13 cellular contexts compared by ENCODE assay signal in the genomic region with DNA sequence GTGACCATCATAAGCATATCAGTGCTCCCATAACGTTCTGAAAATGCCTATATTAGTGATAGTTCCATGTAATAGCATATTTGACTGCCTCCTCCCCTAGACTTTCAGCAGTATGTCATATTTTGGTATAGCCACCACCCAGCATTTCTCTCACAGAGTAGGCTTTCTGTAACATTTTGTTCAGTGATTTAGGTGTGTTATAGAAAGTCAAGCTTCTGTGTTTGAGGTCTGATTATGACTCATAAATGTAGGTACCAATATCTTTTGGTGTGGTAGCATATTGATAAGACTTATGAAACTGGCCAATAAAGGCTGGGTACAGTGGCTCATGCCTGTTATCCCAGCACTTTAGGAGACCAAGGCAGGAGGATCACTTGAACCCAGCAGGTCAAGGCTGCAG. TPM values are rescaled to one million over a fixed set of nuclear protein-coding genes. Genes with fewer than 3 reads are reported as not detected.
DNase-seq lines count a peak whose midpoint lies in the region; ATAC-seq, FAIRE-seq and TF ChIP-seq lines count a peak whose summit lies in the region.
"Had no signal": no experiment of that assay in that cellular context is flagged by ENCODE, and none has a peak within 500 bp of the region (broad histone marks: within the 10 kb centered on the region; RNA-seq: fewer than 3 reads in every experiment).

No MANE protein-coding gene starts in this region.

- FAIRE-seq in keratinocyte (lab: Jason Lieb, UNC) = peak; percentile 57

- WGBS in IMR-90 (ENCODE audit: extremely low coverage in 2 of 2, insufficient read length in 1 of 2), 2 experiments = no CpG with 5 or more reads among the region's 1 CpG
- 7 to 17% methylated on average over 1 of the region's 1 CpG for WGBS in GM23248 (ENCODE audit: low coverage in 1 of 2, low lambda C conversion rate in 2 of 2, missing lambda C conversion rate in 2 of 2), 2 experiments

- H3K9ac ChIP-seq in IMR-90 (ENCODE audit: low read depth, low read length) (no peak overlapping the region), keratinocyte (ENCODE audit: control insufficient read depth, extremely low read depth, insufficient read depth, low read length) (no peak overlapping the region), GM23248 (no peak overlapping the region)

- no peak overlapping the region for H3K18ac ChIP-seq in IMR-90 (ENCODE audit: low read depth, low read length)

- dilution Hi-C loops in IMR-90 (cut with HindIII; ENCODE audit: low sequenced_read_pairs, unreplicated experiment) (loop anchor here (25.0 kb wide), 1 partner anchor 181 kb away; no protein-coding TSS in a partner anchor), keratinocyte (cut with MboI; ENCODE audit: extremely low pct_ligation_motif_present, low sequenced_read_pairs) (no loop called here)

- no peak overlapping the region for H4K91ac ChIP-seq in IMR-90 (ENCODE audit: insufficient read depth, low read depth, low read length)

- DNase-seq in activated naive CD4-positive, alpha-beta T cell treated with anti-CD3 and anti-CD28 coated beads, Interleukin-2, amount 50 U/mL, for 72 hours (ENCODE audit: low spot score in 2 of 2) = no peak
- DNase-seq in activated naive CD4-positive, alpha-beta T cell (lab: John Stamatoyannopoulos, UW) = no peak
- DNase-seq in IMR-90 = no peak
- no peak for DNase-seq in keratinocyte (ENCODE audit: low read depth, low spot score)
- no peak for DNase-seq in GM23248
- no peak for DNase-seq in effector CD8-positive, alpha-beta T cell (lab: John Stamatoyannopoulos, UW)
- no peak for DNase-seq in NCI-H2227 treated with DMSO at 0.1 percent for 48 hours (lab: John Stamatoyannopoulos, UW)
- DNase-seq: C1 segment of cervical spinal cord; Calu3; CD4-positive, alpha-beta T cell; DMS 273 treated with DMSO at 0.1 percent for 48 hours had no signal

- TF ChIP-seq POLR2A in IMR-90 (IDR thresholded peaks at IDR 0.05; ENCODE audit: low read depth, low read length) = no peak

- H3K14ac ChIP-seq in IMR-90 (replicated peaks; ENCODE audit: low read depth, low read length) = no peak overlapping the region

- ATAC-seq in activated naive CD4-positive, alpha-beta T cell treated with anti-CD3 and anti-CD28 coated beads, Interleukin-2, amount 50 U/mL, for 72 hours = peak; percentile 22 to 60
- ATAC-seq in GM18511 (IDR thresholded peaks at IDR 0.05; ENCODE audit: unreplicated experiment) (peak; percentile 47), IMR-90 (ENCODE audit: low read depth) (no peak)

- H4K20me1 ChIP-seq in IMR-90 (ENCODE audit: insufficient read depth, low read length) = no peaks in the 10 kb centered on the region
- H4K20me1 ChIP-seq in keratinocyte (ENCODE audit: control insufficient read depth, extremely low read depth, insufficient read depth, low read length) = no peaks in the 10 kb centered on the region
- no peaks in the 10 kb centered on the region for H4K20me1 ChIP-seq in GM23248 (ENCODE audit: insufficient read depth)

- H2AK9ac ChIP-seq in IMR-90 (replicated peaks; ENCODE audit: low read depth, low read length, poor library complexity) = no peak overlapping the region

- no peak overlapping the region for H4K8ac ChIP-seq in IMR-90 (ENCODE audit: low read depth in 2 of 2, low read length in 2 of 2)

- peak overlapping the region; percentile 15 for H2AK5ac ChIP-seq in IMR-90 (ENCODE audit: low read depth, low read length)

- H2AFZ ChIP-seq in IMR-90 (replicated peaks; ENCODE audit: low read length, poor library complexity) (no peak overlapping the region), keratinocyte (ENCODE audit: control insufficient read depth, low read length) (no peak overlapping the region), GM23248 (no peak overlapping the region)

- no peaks in the 10 kb centered on the region for H3K27me3 ChIP-seq in IMR-90 (ENCODE audit: control insufficient read depth, insufficient read depth, low read length)
- no peaks in the 10 kb centered on the region for H3K27me3 ChIP-seq in keratinocyte (ENCODE audit: control insufficient read depth, extremely low read depth, insufficient read depth, low read length)
- peaks cover 8% of the 10 kb centered on the region; the same call in 1 of the 2 replicates for H3K27me3 ChIP-seq in GM23248 (replicated peaks; ENCODE audit: insufficient read depth)

- BruUV-seq in IMR-90 (replicated peaks; lab: Mats Ljungman, UMichigan) = no TSS peak

- intact Hi-C loops in IMR-90 (cut with micrococcal nuclease) = loop anchor here (1.0 to 5.0 kb wide), 2 partner anchors 41 to 210 kb away; a partner anchor contains a TSS

- in situ Hi-C loops in IMR-90 (cut with MboI; ENCODE audit: low sequenced_read_pairs) (loop anchor here (10.0 kb wide), 1 partner anchor 209 kb away; no protein-coding TSS in a partner anchor), GM23248 (cut with MboI) (loop anchor here (10.0 kb wide), 1 partner anchor 209 kb away; no protein-coding TSS in a partner anchor)

- no peak for TF ChIP-seq RAD21 in IMR-90 (IDR thresholded peaks at IDR 0.05; ENCODE audit: low read length)

- H3K9me3 Mint-ChIP-seq in activated naive CD4-positive, alpha-beta T cell treated with anti-CD3 and anti-CD28 coated beads, Interleukin-2, amount 50 U/mL, for 72 hours = peaks cover 0 to 8% of the 10 kb centered on the region in 2 donors
- H3K9me3 Mint-ChIP-seq: CD4-positive, alpha-beta T cell had no signal

- no peaks in the 10 kb centered on the region for H3K79me2 ChIP-seq in keratinocyte (ENCODE audit: control insufficient read depth, insufficient read depth, low read length)
- H3K79me2 ChIP-seq in GM23248 (ENCODE audit: insufficient read depth) = no peaks in the 10 kb centered on the region

- no peak overlapping the region for H4K5ac ChIP-seq in IMR-90 (ENCODE audit: low read depth, low read length)

- no peak overlapping the region for H3K23ac ChIP-seq in IMR-90 (ENCODE audit: low read depth, low read length)

- H3K56ac ChIP-seq in IMR-90 (ENCODE audit: extremely low read depth, insufficient read depth, low read length) = no peak overlapping the region

- POLR2A ChIA-PET in IMR-90 (lab: Charles Lee; ENCODE audit: unreplicated experiment) = no interaction called here

- H2BK120ac ChIP-seq in IMR-90 (ENCODE audit: low read depth, low read length) = no peak overlapping the region

- no peaks in the 10 kb centered on the region for H3K36me3 ChIP-seq in IMR-90 (ENCODE audit: control insufficient read depth, insufficient read depth, low read length)
- no peaks in the 10 kb centered on the region for H3K36me3 ChIP-seq in keratinocyte (ENCODE audit: control insufficient read depth in 2 of 2, extremely low read depth in 1 of 2, insufficient read depth in 2 of 2, low read length in 2 of 2)
- no peaks in the 10 kb centered on the region for H3K36me3 ChIP-seq in GM23248 (ENCODE audit: low read depth)

- no peak overlapping the region for H2BK20ac ChIP-seq in IMR-90 (ENCODE audit: low read depth, low read length)

- TF ChIP-seq CTCF in IMR-90 (conservative IDR thresholded peaks at IDR 0.05; ENCODE audit: low read depth, low read length) (no peak), keratinocyte (optimal IDR thresholded peaks at IDR 0.05 in 1 of 3, IDR thresholded peaks at IDR 0.05 in 1 of 3, conservative IDR thresholded peaks at IDR 0.05 in 1 of 3; ENCODE audit: extremely low read depth in 1 of 3, insufficient read depth in 2 of 3, low read length in 3 of 3) (no peak)

- H3K27ac Mint-ChIP-seq in activated naive CD4-positive, alpha-beta T cell treated with anti-CD3 and anti-CD28 coated beads, Interleukin-2, amount 50 U/mL, for 72 hours = no peak overlapping the region
- H3K27ac Mint-ChIP-seq: B cell; CD4-positive, alpha-beta T cell had no signal

- H3K4me2 ChIP-seq in IMR-90 (ENCODE audit: low read depth, low read length) = no peak overlapping the region
- H3K4me2 ChIP-seq in keratinocyte (ENCODE audit: control insufficient read depth, extremely low read depth, insufficient read depth, low read depth, low read length) = no peak overlapping the region
- no peak overlapping the region for H3K4me2 ChIP-seq in GM23248 (ENCODE audit: unreplicated experiment)

- H2BK15ac ChIP-seq in IMR-90 (ENCODE audit: low read depth, low read length) = peak overlapping the region; percentile 74; the same call in 2 of the 3 replicates

- H3K9me2 ChIP-seq in GM23248 (ENCODE audit: insufficient read depth) = no peaks in the 10 kb centered on the region

- no peak overlapping the region for H2BK5ac ChIP-seq in IMR-90 (ENCODE audit: low read depth, low read length, poor library complexity, severe bottlenecking)

- CTCF ChIA-PET in IMR-90 (lab: Yijun Ruan, JAX) = interaction anchor here (0.5 to 1.4 kb wide), 4 partner anchors 12 to 1760 kb away, joined by 3 to 4 read pairs (median 3); no protein-coding TSS in a partner anchor

- no peak overlapping the region for H3K27ac ChIP-seq in IMR-90 (ENCODE audit: insufficient read depth, low read length)
- H3K27ac ChIP-seq in keratinocyte (ENCODE audit: control insufficient read depth, insufficient read depth, low read length) = no peak overlapping the region
- no peak overlapping the region for H3K27ac ChIP-seq in GM23248

- H3K79me1 ChIP-seq in IMR-90 (ENCODE audit: low read depth in 1 of 2, low read length in 2 of 2) = no peaks in the 10 kb centered on the region; a peak in 1 of 4 replicates

- peaks cover 4% of the 10 kb centered on the region for H3K4me1 ChIP-seq in IMR-90 (ENCODE audit: control insufficient read depth, insufficient read depth, low read length)
- peaks cover 12% of the 10 kb centered on the region for H3K4me1 ChIP-seq in keratinocyte (ENCODE audit: control insufficient read depth, extremely low read depth, insufficient read depth, low read length)
- H3K4me1 ChIP-seq in GM23248 (ENCODE audit: insufficient read depth) = peaks cover 13% of the 10 kb centered on the region

- peaks cover 9% of the 10 kb centered on the region for H3F3A ChIP-seq in GM23248 (ENCODE audit: insufficient read depth)

- H3K4ac ChIP-seq in IMR-90 (ENCODE audit: low read depth, low read length) = no peak overlapping the region

- H3K4me3 ChIP-seq in IMR-90 (ENCODE audit: insufficient read depth, low read depth, low read length) (no peak overlapping the region), keratinocyte (ENCODE audit: control insufficient read depth in 2 of 3, extremely low read depth in 1 of 3, insufficient read depth in 2 of 3, low read depth in 1 of 3, low read length in 3 of 3) (no peak overlapping the region), GM23248 (no peak overlapping the region)

- peaks cover 3% of the 10 kb centered on the region for H3K9me3 ChIP-seq in IMR-90 (ENCODE audit: control insufficient read depth, insufficient read depth, low read length)
- H3K9me3 ChIP-seq in keratinocyte (ENCODE audit: control insufficient read depth, low read depth, low read length) = peaks cover 4% of the 10 kb centered on the region
- no peaks in the 10 kb centered on the region for H3K9me3 ChIP-seq in GM23248 (ENCODE audit: low read depth)

- peaks cover 3% of the 10 kb centered on the region; the same call in 1 of the 2 replicates for H3K9me1 ChIP-seq in IMR-90 (ENCODE audit: insufficient read depth, low read length)
- H3K9me1 ChIP-seq in keratinocyte (ENCODE audit: control insufficient read depth, extremely low read depth, insufficient read depth, low read length) = no peaks in the 10 kb centered on the region

- no peaks in the 10 kb centered on the region for H3K36me3 Mint-ChIP-seq in activated naive CD4-positive, alpha-beta T cell treated with anti-CD3 and anti-CD28 coated beads, Interleukin-2, amount 50 U/mL, for 72 hours

RNA-seq across cellular contexts. Expression of a gene that starts 34.3 kb away (rescaled TPM):
- total RNA-seq in activated naive CD4-positive, alpha-beta T cell treated with anti-CD3 and anti-CD28 coated beads, Interleukin-2, amount 50 U/mL, for 72 hours = 10 to 100 TPM; 11.1 to 83.2 TPM
- 11.7 and 21.7 TPM in 2 replicates for total RNA-seq in IMR-90 (2012; rRNA removed)
- polyA plus RNA-seq in IMR-90 (2012; rRNA removed) (14.1 and 14.3 TPM in 2 replicates), keratinocyte (14.7 to 16.6 TPM (median 15.5 TPM) in 3 replicates), GM23248 (2016; fragmentation: Nextera tagmentation; extraction: Ambion mirVana) (37.8 and 40.1 TPM in 2 replicates)
- 6.1 and 7.0 TPM in 2 replicates for polyA plus RNA-seq in IMR-90 (2012; cell fraction: cytosol; rRNA removed)
- 6.0 and 10.6 TPM in 2 replicates for polyA plus RNA-seq in IMR-90 (2012; cell fraction: nucleus; rRNA removed; ENCODE audit: low replicate concordance)
- 8.2 TPM for polyA plus RNA-seq in keratinocyte (2011; ENCODE audit: low read depth)
- 13.0 and 19.0 TPM in 2 replicates for polyA plus RNA-seq in keratinocyte (2011; cell fraction: cytosol; rRNA removed)
- 13.9 and 17.5 TPM in 2 replicates for polyA plus RNA-seq in keratinocyte (2011; cell fraction: nucleus; rRNA removed)
- polyA plus RNA-seq in keratinocyte (2012; ENCODE audit: low replicate concordance) = 12.2 and 14.1 TPM in 2 replicates
- polyA minus RNA-seq in keratinocyte = 36.1 to 88.3 TPM (median 49.2 TPM) in 3 replicates
- 47.8 TPM for polyA minus RNA-seq in keratinocyte (2011; cell fraction: cytosol; rRNA and poly(A)+ RNA removed)
- 30.5 and 51.4 TPM in 2 replicates for polyA minus RNA-seq in keratinocyte (2011; cell fraction: nucleus; rRNA and poly(A)+ RNA removed)
- 23.6 and 24.8 TPM in 2 replicates for total RNA-seq in GM23248 (2014; rRNA removed; shearing (Covaris generic))

RNA-seq across cellular contexts. Expression of a gene that starts 42.3 kb away (rescaled TPM):
- total RNA-seq in activated naive CD4-positive, alpha-beta T cell treated with anti-CD3 and anti-CD28 coated beads, Interleukin-2, amount 50 U/mL, for 72 hours = 10 to 100 TPM in 1 of 2 donors, 1 to 10 TPM in 1; 9.0 to 16.0 TPM
- 22.4 and 28.6 TPM in 2 replicates for total RNA-seq in IMR-90 (2012; rRNA removed)
- polyA plus RNA-seq in IMR-90 (2012; rRNA removed) (4.1 and 5.7 TPM in 2 replicates), keratinocyte (7.5 to 12.0 TPM (median 7.7 TPM) in 3 replicates), GM23248 (2016; fragmentation: Nextera tagmentation; extraction: Ambion mirVana) (8.3 and 8.5 TPM in 2 replicates)
- polyA plus RNA-seq in IMR-90 (2012; cell fraction: cytosol; rRNA removed) = 0.62 and 0.86 TPM in 2 replicates
- 0.70 and 7.1 TPM in 2 replicates for polyA plus RNA-seq in IMR-90 (2012; cell fraction: nucleus; rRNA removed; ENCODE audit: low replicate concordance)
- 16.1 TPM for polyA plus RNA-seq in keratinocyte (2011; ENCODE audit: low read depth)
- 5.9 and 12.7 TPM in 2 replicates for polyA plus RNA-seq in keratinocyte (2011; cell fraction: cytosol; rRNA removed)
- 9.3 and 12.0 TPM in 2 replicates for polyA plus RNA-seq in keratinocyte (2011; cell fraction: nucleus; rRNA removed)
- 7.8 and 9.7 TPM in 2 replicates for polyA plus RNA-seq in keratinocyte (2012; ENCODE audit: low replicate concordance)
- polyA minus RNA-seq in keratinocyte = 1.4 to 21.1 TPM (median 9.5 TPM) in 3 replicates
- 18.4 TPM for polyA minus RNA-seq in keratinocyte (2011; cell fraction: cytosol; rRNA and poly(A)+ RNA removed)
- polyA minus RNA-seq in keratinocyte (2011; cell fraction: nucleus; rRNA and poly(A)+ RNA removed) = 14.0 and 23.7 TPM in 2 replicates
- 22.5 and 23.8 TPM in 2 replicates for total RNA-seq in GM23248 (2014; rRNA removed; shearing (Covaris generic))
